Comparison of ENCODE assay signal across 30 cellular contexts in the genomic region with DNA sequence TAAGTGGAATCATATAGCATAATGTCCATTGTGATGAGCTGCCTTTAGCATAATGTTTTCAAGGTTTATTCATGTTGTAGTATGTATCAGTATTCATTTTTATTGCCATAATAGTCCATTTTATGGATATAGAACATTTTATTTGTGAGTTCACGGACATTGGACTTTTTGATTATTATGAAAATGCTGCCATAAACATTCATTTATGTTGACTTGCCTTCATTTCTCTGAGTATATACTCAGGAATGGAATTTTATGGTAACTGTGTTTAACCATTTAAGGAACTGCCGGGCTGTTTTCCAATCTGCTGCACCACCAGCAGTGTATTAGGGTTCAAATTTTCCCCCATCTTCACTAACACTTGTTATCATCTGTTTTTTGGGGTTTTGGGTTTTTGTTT.
"Had no signal": no experiment of that assay in that cellular context is flagged by ENCODE, and none has a peak within 500 bp of the region (broad histone marks: within the 10 kb centered on the region; RNA-seq: fewer than 3 reads in every experiment).

No MANE protein-coding gene starts in this region.

- H3K27ac Mint-ChIP-seq: activated CD4-positive, alpha-beta memory T cell treated with anti-CD3 and anti-CD28 coated beads, Interleukin-2, amount 10 ng/mL, durations not matched to agents 7 days and 5 days; activated CD8-positive, alpha-beta memory T cell treated with anti-CD3 and anti-CD28 coated beads, Interleukin-2, amount 10 ng/mL, durations not matched to agents 7 days and 5 days; activated naive CD4-positive, alpha-beta T cell treated with anti-CD3 and anti-CD28 coated beads, Interleukin-2, amount 10 ng/mL, durations not matched to agents 7 days and 5 days; activated naive CD8-positive, alpha-beta T cell; activated naive CD8-positive, alpha-beta T cell treated with anti-CD3 and anti-CD28 coated beads, Interleukin-2, amount 50 U/mL, for 24 hours; T-cell had no signal

- H3K4me3 Mint-ChIP-seq: activated CD4-positive, alpha-beta memory T cell treated with anti-CD3 and anti-CD28 coated beads, Interleukin-2, amount 10 ng/mL, durations not matched to agents 7 days and 5 days; activated CD8-positive, alpha-beta memory T cell treated with anti-CD3 and anti-CD28 coated beads, Interleukin-2, amount 10 ng/mL, durations not matched to agents 7 days and 5 days; activated naive CD4-positive, alpha-beta T cell treated with anti-CD3 and anti-CD28 coated beads, Interleukin-2, amount 10 ng/mL, durations not matched to agents 7 days and 5 days; activated naive CD8-positive, alpha-beta T cell; activated naive CD8-positive, alpha-beta T cell treated with anti-CD3 and anti-CD28 coated beads, Interleukin-2, amount 50 U/mL, for 24 hours; T-cell had no signal

- H3K4me3 ChIP-seq: MG63 had no signal

- ATAC-seq: activated CD8-positive, alpha-beta memory T cell treated with anti-CD3 and anti-CD28 coated beads, Interleukin-2, amount 10 ng/mL, durations not matched to agents 7 days and 5 days; activated naive CD8-positive, alpha-beta T cell treated with anti-CD3 and anti-CD28 coated beads, Interleukin-2, amount 50 U/mL, for 24 hours; SK-N-SH treated with all-trans-retinoic acid at 6 μM for 48 hours had no signal

- H3K36me3 ChIP-seq: brain microvascular endothelial cell had no signal

- H3K27me3 ChIP-seq: brain microvascular endothelial cell, MG63 had no signal

- H3K27me3 Mint-ChIP-seq: activated CD4-positive, alpha-beta memory T cell treated with anti-CD3 and anti-CD28 coated beads, Interleukin-2, amount 10 ng/mL, durations not matched to agents 7 days and 5 days; activated CD8-positive, alpha-beta memory T cell treated with anti-CD3 and anti-CD28 coated beads, Interleukin-2, amount 10 ng/mL, durations not matched to agents 7 days and 5 days; activated naive CD4-positive, alpha-beta T cell treated with anti-CD3 and anti-CD28 coated beads, Interleukin-2, amount 10 ng/mL, durations not matched to agents 7 days and 5 days; activated naive CD8-positive, alpha-beta T cell; activated naive CD8-positive, alpha-beta T cell treated with anti-CD3 and anti-CD28 coated beads, Interleukin-2, amount 50 U/mL, for 24 hours; T-cell had no signal

- H3K9me3 ChIP-seq: MG63 had no signal

- H3K27ac ChIP-seq: brain microvascular endothelial cell, WERI-Rb-1 had no signal

- DNase-seq: activated CD4-positive, alpha-beta memory T cell treated with anti-CD3 and anti-CD28 coated beads, Interleukin-2, amount 10 ng/mL, durations not matched to agents 7 days and 5 days; activated CD4-positive, alpha-beta T cell treated with anti-CD3 and anti-CD28 coated beads for 1 hour; activated CD4-positive, alpha-beta T cell treated with anti-CD3 and anti-CD28 coated beads for 48 hours; activated CD4-positive, CD25-positive, alpha-beta regulatory T cell; activated CD8-positive, alpha-beta memory T cell treated with anti-CD3 and anti-CD28 coated beads for 24 hours; activated CD8-positive, alpha-beta memory T cell treated with anti-CD3 and anti-CD28 coated beads, Interleukin-2, amount 10 ng/mL, durations not matched to agents 7 days and 5 days; activated CD8-positive, alpha-beta memory T cell treated with anti-CD3 and anti-CD28 coated beads, Interleukin-2, amount 50 U/mL, for 48 hours; activated effector memory CD4-positive, alpha-beta T cell treated with Interleukin-2 at 50 U/mL for 16 hours; activated naive CD4-positive, alpha-beta T cell treated with anti-CD3 and anti-CD28 coated beads, Interleukin-2, amount 10 ng/mL, durations not matched to agents 7 days and 5 days; activated naive CD8-positive, alpha-beta T cell treated with anti-CD3 and anti-CD28 coated beads, Interleukin-2, amount 50 U/mL, for 24 hours; activated T-cell treated with anti-CD3 and anti-CD28 coated beads, Interleukin-2, amount 50 U/mL, for 48 hours; anterior cingulate cortex; brain microvascular endothelial cell; central memory CD4-positive, alpha-beta T cell; Kasumi-1; MG63; NCI-H1048; NCI-H1105 treated with DMSO at 0.1 percent for 48 hours; NCI-H1436 treated with DMSO at 0.1 percent for 48 hours; NCI-H1694 treated with DMSO at 0.1 percent for 48 hours; NCI-H2029; NCI-H345; NCI-H524 treated with DMSO at 0.1 percent for 48 hours; RPMI8226; SHP77 treated with DMSO at 0.1 percent for 48 hours; T-cell; T1000; WERI-Rb-1 had no signal

- H3K9me3 Mint-ChIP-seq: activated CD4-positive, alpha-beta memory T cell treated with anti-CD3 and anti-CD28 coated beads, Interleukin-2, amount 10 ng/mL, durations not matched to agents 7 days and 5 days; activated naive CD4-positive, alpha-beta T cell treated with anti-CD3 and anti-CD28 coated beads, Interleukin-2, amount 10 ng/mL, durations not matched to agents 7 days and 5 days; activated naive CD8-positive, alpha-beta T cell treated with anti-CD3 and anti-CD28 coated beads, Interleukin-2, amount 50 U/mL, for 24 hours; T-cell had no signal
